13 cellular contexts compared by ENCODE assay signal in genomic region chr2:109437325-109438090, GRCh38.
DNase-seq lines count a peak whose midpoint lies in the region; ATAC-seq and TF ChIP-seq lines count a peak whose summit lies in the region.
"Had no signal": no experiment of that assay in that cellular context is flagged by ENCODE, and none has a peak within 500 bp of the region (broad histone marks: within the 10 kb centered on the region; RNA-seq: fewer than 3 reads in every experiment).

No MANE protein-coding gene starts in this region.

- H3K36me3 Mint-ChIP-seq in natural killer cell, result peaks cover 9% of the 10 kb centered on the region

- H3K27ac Mint-ChIP-seq in natural killer cell, result no peak overlapping the region

- no peak for TF ChIP-seq POLR2A in vagina (IDR thresholded peaks at IDR 0.05)

- H3K9me3 ChIP-seq in heart right ventricle (peaks cover 0 to 21% (median 5%) of the 10 kb centered on the region in 11 donors), ascending aorta (peaks cover 0 to 12% of the 10 kb centered on the region in 2 donors), vagina (no peaks in the 10 kb centered on the region)

- peaks cover 11 to 44% (median 36%) of the 10 kb centered on the region in 9 donors for H3K4me1 ChIP-seq in heart right ventricle
- H3K4me1 ChIP-seq in ascending aorta, result peaks cover 36 to 49% of the 10 kb centered on the region in 2 donors
- no peaks in the 10 kb centered on the region for H3K4me1 ChIP-seq in vagina
- H3K4me1 ChIP-seq: A549 had no signal

- H3K4me3 Mint-ChIP-seq in natural killer cell, result no peak overlapping the region

- 94 to 95% methylated on average over 15 of the region's 15 CpGs for WGBS in heart right ventricle, 2 donors

- H3K27me3 ChIP-seq in heart right ventricle, result no peaks in the 10 kb centered on the region
- no peaks in the 10 kb centered on the region for H3K27me3 ChIP-seq in ascending aorta
- no peaks in the 10 kb centered on the region for H3K27me3 ChIP-seq in vagina
- H3K27me3 ChIP-seq: hepatocyte had no signal

- DNase-seq in heart right ventricle (no peak), Right ventricle myocardium inferior (ENCODE audit: missing footprints) (no peak), ascending aorta (ENCODE audit: low spot score in 2 of 2) (no peak), myocyte (ENCODE audit: low read depth) (peak; percentile 67), vagina (ENCODE audit: extremely low spot score in 2 of 2) (no peak), HuH-7.5 (ENCODE audit: low spot score) (no peak), natural killer cell (no peak)
- DNase-seq: activated CD4-positive, alpha-beta T cell treated with anti-CD3 and anti-CD28 coated beads, Interleukin-2, amount 50 U/mL, for 4 hours; activated effector memory CD4-positive, alpha-beta T cell treated with Interleukin-2 at 50 U/mL for 16 hours; GM23248 had no signal

- peaks cover 16 to 17% of the 10 kb centered on the region in 2 donors for H3K27me3 Mint-ChIP-seq in natural killer cell (ENCODE audit: low read depth in 2 of 2)

- H3K27ac ChIP-seq in heart right ventricle (peak overlapping the region in 9 of 10 donors; percentile 68 to 86 (median 76)), ascending aorta (peak overlapping the region; percentile 89 to 96), vagina (peak overlapping the region; percentile 66)
- H3K27ac ChIP-seq: A549, GM23248, hepatocyte had no signal

- peaks cover 0 to 6% (median 0%) of the 10 kb centered on the region in 9 donors for H3K36me3 ChIP-seq in heart right ventricle
- peaks cover 9% of the 10 kb centered on the region in 2 donors for H3K36me3 ChIP-seq in ascending aorta
- no peaks in the 10 kb centered on the region for H3K36me3 ChIP-seq in vagina

- H3K9me3 Mint-ChIP-seq in natural killer cell, result peaks cover 6 to 12% of the 10 kb centered on the region in 2 donors

- TF ChIP-seq CTCF in heart right ventricle (IDR thresholded peaks at IDR 0.05) (no peak), ascending aorta (IDR thresholded peaks at IDR 0.05) (no peak), vagina (IDR thresholded peaks at IDR 0.05) (no peak), natural killer cell (IDR thresholded peaks at IDR 0.05) (no peak)

- H3K4me3 ChIP-seq in heart right ventricle (no peak overlapping the region), ascending aorta (no peak overlapping the region), vagina (no peak overlapping the region)
- H3K4me3 ChIP-seq: A549, GM23248, hepatocyte had no signal

- H3K4me1 Mint-ChIP-seq in natural killer cell, result no peaks in the 10 kb centered on the region

- no peak for ATAC-seq in heart right ventricle
- no peak for ATAC-seq in Right ventricle myocardium inferior
- no peak for ATAC-seq in activated CD4-positive, CD25-positive, alpha-beta regulatory T cell treated with anti-CD3 and anti-CD28 coated beads, Interleukin-2, amount 50 U/mL, for 24 hours
- no peak for ATAC-seq in natural killer cell
- ATAC-seq: A549 had no signal

- intact Hi-C loops in heart right ventricle (cut with DNase I) (no loop called here), Right ventricle myocardium inferior (cut with DNase I) (loop anchor here (5.0 kb wide), 1 partner anchor 55 kb away; no protein-coding TSS in a partner anchor), ascending aorta (cut with DNase I) (loop anchor here (1.0 to 5.0 kb wide), 7 partner anchors 49 to 310 kb away; partner anchors contain the start of gene SH3RF3), vagina (cut with DNase I) (no loop called here), natural killer cell (cut with micrococcal nuclease) (no loop called here)

Comparison
In these comparisons a context has a peak if more than half of its experiments do, and no peak if none do; other contexts are left out.
1. intact Hi-C loops: an anchor here in Right ventricle myocardium inferior (5.0 kb wide) and ascending aorta (1.0 to 5.0 kb wide); none called in heart right ventricle, vagina and natural killer cell.